24 cellular contexts compared by ENCODE assay signal in genomic region chr2:145360129-145360780, GRCh38.
DNase-seq lines count a peak whose midpoint lies in the region; ATAC-seq and TF ChIP-seq lines count a peak whose summit lies in the region.
"Had no signal": no experiment of that assay in that cellular context is flagged by ENCODE, and none has a peak within 500 bp of the region (broad histone marks: within the 10 kb centered on the region; RNA-seq: fewer than 3 reads in every experiment).

No MANE protein-coding gene starts in this region.

- H3K4me3 ChIP-seq in adipocyte (ENCODE audit: low read length) = no peak overlapping the region
- H3K4me3 ChIP-seq: A549; BLaER1 treated with 17β-estradiol and CSF1 and Interleukin-3, amounts not matched to agents 10 nM and 100 nM; GM23248; MG63; Peyer's patch; SK-N-MC had no signal

- no peaks in the 10 kb centered on the region for H3K9me3 Mint-ChIP-seq in nephron progenitor cell
- H3K9me3 Mint-ChIP-seq in stimulated activated memory B cell treated with anti-CD40 and anti-IgM and Interleukin-4, amounts not matched to agents 10 μg/mL and 1 μg/mL and 100 μg/mL, for 72 hours = no peaks in the 10 kb centered on the region
- H3K9me3 Mint-ChIP-seq: CD4-positive, alpha-beta T cell; H9 had no signal

- H3K27me3 Mint-ChIP-seq in nephron progenitor cell (ENCODE audit: low read depth, poor library complexity) = no peaks in the 10 kb centered on the region
- no peaks in the 10 kb centered on the region for H3K27me3 Mint-ChIP-seq in stimulated activated memory B cell treated with anti-CD40 and anti-IgM and Interleukin-4, amounts not matched to agents 10 μg/mL and 1 μg/mL and 100 μg/mL, for 72 hours
- H3K27me3 Mint-ChIP-seq: CD4-positive, alpha-beta T cell had no signal

- no peak overlapping the region for H3K4me3 Mint-ChIP-seq in nephron progenitor cell
- H3K4me3 Mint-ChIP-seq in stimulated activated memory B cell treated with anti-CD40 and anti-IgM and Interleukin-4, amounts not matched to agents 10 μg/mL and 1 μg/mL and 100 μg/mL, for 72 hours = no peak overlapping the region
- H3K4me3 Mint-ChIP-seq: CD4-positive, alpha-beta T cell; H9 had no signal

- ATAC-seq in stimulated activated memory B cell treated with anti-CD40 and anti-IgM and Interleukin-4, amounts not matched to agents 10 μg/mL and 1 μg/mL and 100 μg/mL, for 72 hours = no peak
- ATAC-seq: A549 had no signal

- H3K4me1 ChIP-seq in adipocyte (ENCODE audit: control insufficient read depth, insufficient read depth, low read length) = peaks cover 6% of the 10 kb centered on the region
- H3K4me1 ChIP-seq: A549; BLaER1 treated with 17β-estradiol and CSF1 and Interleukin-3, amounts not matched to agents 10 nM and 100 nM; Peyer's patch had no signal

- H3K27ac Mint-ChIP-seq in nephron progenitor cell = peak overlapping the region; percentile 37
- H3K27ac Mint-ChIP-seq in stimulated activated memory B cell treated with anti-CD40 and anti-IgM and Interleukin-4, amounts not matched to agents 10 μg/mL and 1 μg/mL and 100 μg/mL, for 72 hours = no peak overlapping the region
- H3K27ac Mint-ChIP-seq: CD4-positive, alpha-beta T cell; H9 had no signal

- no peaks in the 10 kb centered on the region for H3K36me3 ChIP-seq in adipocyte (ENCODE audit: control insufficient read depth, insufficient read depth, low read length, severe bottlenecking)
- H3K36me3 ChIP-seq: BLaER1 treated with 17β-estradiol and CSF1 and Interleukin-3, amounts not matched to agents 10 nM and 100 nM; MG63; Peyer's patch had no signal

- no peak for TF ChIP-seq CTCF in nephron progenitor cell (IDR thresholded peaks at IDR 0.05)

- H3K4me1 Mint-ChIP-seq in nephron progenitor cell = no peaks in the 10 kb centered on the region
- no peaks in the 10 kb centered on the region for H3K4me1 Mint-ChIP-seq in stimulated activated memory B cell treated with anti-CD40 and anti-IgM and Interleukin-4, amounts not matched to agents 10 μg/mL and 1 μg/mL and 100 μg/mL, for 72 hours
- H3K4me1 Mint-ChIP-seq: H9 had no signal

- no peaks in the 10 kb centered on the region for H3K27me3 ChIP-seq in adipocyte (replicated peaks; ENCODE audit: control insufficient read depth, insufficient read depth, low read length)
- H3K27me3 ChIP-seq: BLaER1 treated with 17β-estradiol and CSF1 and Interleukin-3, amounts not matched to agents 10 nM and 100 nM; MG63; Peyer's patch had no signal

- H3K9ac ChIP-seq in adipocyte (ENCODE audit: low read length) = no peak overlapping the region
- H3K9ac ChIP-seq: BLaER1 treated with 17β-estradiol and CSF1 and Interleukin-3, amounts not matched to agents 10 nM and 100 nM; GM23248 had no signal

- H3K36me3 Mint-ChIP-seq in nephron progenitor cell (ENCODE audit: low read depth) = no peaks in the 10 kb centered on the region
- no peaks in the 10 kb centered on the region for H3K36me3 Mint-ChIP-seq in stimulated activated memory B cell treated with anti-CD40 and anti-IgM and Interleukin-4, amounts not matched to agents 10 μg/mL and 1 μg/mL and 100 μg/mL, for 72 hours

- peak; percentile 61 for DNase-seq in NCI-H82 (lab: John Stamatoyannopoulos, UW)
- peak; percentile 25 for DNase-seq in adipocyte (ENCODE audit: low read depth)
- DNase-seq in nephron progenitor cell = no peak
- DNase-seq in middle frontal gyrus (ENCODE audit: extremely low spot score, low spot score) = no peak
- no peak for DNase-seq in NCI-H2227 (lab: John Stamatoyannopoulos, UW; ENCODE audit: unreplicated experiment)
- DNase-seq in activated CD4-positive, alpha-beta T cell treated with anti-CD3 and anti-CD28 coated beads for 1 hour = no peak
- DNase-seq: AML-193; CD4-positive, alpha-beta T cell; GM23248; H9; KG1; MG63; NCI-H1105 treated with DMSO at 0.1 percent for 48 hours; NCI-H146; NCI-H1930; NCI-H2107; NCI-H446 treated with DMSO at 0.1 percent for 48 hours; NCI-H526; Peyer's patch; SHP77 treated with DMSO at 0.1 percent for 48 hours had no signal

- H3K9me3 ChIP-seq in adipocyte (ENCODE audit: control insufficient read depth, low read length) = no peaks in the 10 kb centered on the region
- H3K9me3 ChIP-seq: A549; BLaER1 treated with 17β-estradiol and CSF1 and Interleukin-3, amounts not matched to agents 10 nM and 100 nM; MG63; Peyer's patch had no signal

Comparison
In these comparisons a context has a peak if more than half of its experiments do, and no peak if none do; other contexts are left out.
1. DNase-seq: peak in NCI-H82 (single experiment) and adipocyte (single experiment); none in nephron progenitor cell (single experiment), middle frontal gyrus (single experiment), NCI-H2227 (single experiment) and activated CD4-positive, alpha-beta T cell treated with anti-CD3 and anti-CD28 coated beads for 1 hour (single experiment).